In the genomic region with DNA sequence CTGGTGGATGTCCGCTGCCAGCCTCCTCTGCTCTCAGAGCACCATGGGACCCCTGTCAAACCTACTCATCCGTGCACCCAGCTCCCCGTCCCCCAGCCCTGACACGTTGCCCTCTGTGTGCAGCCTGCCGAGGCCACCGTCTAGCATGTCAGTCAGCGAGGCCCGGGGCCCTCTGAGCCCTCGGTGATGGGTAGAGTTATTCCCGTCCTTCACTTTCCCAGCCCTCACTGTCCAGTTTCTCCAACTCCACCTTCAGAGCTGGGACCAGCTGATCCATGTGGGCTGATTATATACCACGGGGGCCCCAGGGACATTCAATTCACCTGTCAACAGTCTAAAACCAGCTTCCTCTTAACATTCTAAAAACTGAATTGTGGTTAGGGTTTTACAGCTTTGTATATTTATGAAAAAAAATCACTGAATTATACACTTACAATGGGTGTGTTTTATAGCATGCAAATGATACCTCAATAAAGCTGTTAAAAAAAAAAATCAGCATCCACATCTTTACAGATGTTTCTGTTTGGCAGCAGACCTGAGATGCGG, we compare ENCODE assay signal across 13 cellular contexts.
A peak's percentile ranks its signal among the peaks of the same experiment; 100 is the strongest.
DNase-seq lines count a peak whose midpoint lies in the region; ATAC-seq and TF ChIP-seq lines count a peak whose summit lies in the region.
"Had no signal": no experiment of that assay in that cellular context is flagged by ENCODE, and none has a peak within 500 bp of the region (broad histone marks: within the 10 kb centered on the region; RNA-seq: fewer than 3 reads in every experiment).

No MANE protein-coding gene starts in this region.

- CTCF ChIA-PET in activated CD4-positive, alpha-beta memory T cell treated with anti-CD3 and anti-CD28 coated beads for 36 hours (lab: Charles Lee): interaction anchor here (0.8 to 4.7 kb wide), 10 partner anchors 11 to 71 kb away, joined by 3 to 45 read pairs (median 5); no protein-coding TSS in a partner anchor

- peaks cover 55% of the 10 kb centered on the region for H3K36me3 Mint-ChIP-seq in T-helper 2 cell treated with Interferon-gamma antibody and Interleukin-4, amounts not matched to agents 5 μg/mL and 100 μg/mL, for 36 hours (ENCODE audit: low read depth)
- peaks cover 8% of the 10 kb centered on the region for H3K36me3 Mint-ChIP-seq in activated CD4-positive, alpha-beta memory T cell treated with anti-CD3 and anti-CD28 coated beads for 36 hours
- H3K36me3 Mint-ChIP-seq in natural killer cell treated with Interleukin-12 subunit alpha and Interleukin-12 subunit beta and Interleukin-15 and Interleukin-18, amount 100 ng/mL, for 72 hours: no peaks in the 10 kb centered on the region

- H3K9me3 Mint-ChIP-seq in T-helper 2 cell treated with Interferon-gamma antibody and Interleukin-4, amounts not matched to agents 5 μg/mL and 100 μg/mL, for 36 hours: no peaks in the 10 kb centered on the region
- no peaks in the 10 kb centered on the region for H3K9me3 Mint-ChIP-seq in activated CD4-positive, alpha-beta memory T cell treated with anti-CD3 and anti-CD28 coated beads for 36 hours
- H3K9me3 Mint-ChIP-seq in natural killer cell treated with Interleukin-12 subunit alpha and Interleukin-12 subunit beta and Interleukin-15 and Interleukin-18, amount 100 ng/mL, for 72 hours: no peaks in the 10 kb centered on the region

- DNase-seq in T-helper 2 cell treated with Interferon-gamma antibody and Interleukin-4, amounts not matched to agents 5 μg/mL and 100 μg/mL, for 36 hours (ENCODE audit: low spot score): no peak
- no peak for DNase-seq in T-helper 2 cell
- no peak for DNase-seq in activated CD4-positive, alpha-beta memory T cell treated with anti-CD3 and anti-CD28 coated beads for 36 hours
- peak; percentile 47 for DNase-seq in natural killer cell treated with Interleukin-12 subunit alpha and Interleukin-12 subunit beta and Interleukin-15 and Interleukin-18, amount 100 ng/mL, for 72 hours (ENCODE audit: low spot score)
- no peak for DNase-seq in erythroblast (lab: John Stamatoyannopoulos, UW)
- DNase-seq: 8988T, DND-41, mammary epithelial cell, NCI-H1694, uterus had no signal

- POLR2A ChIA-PET in activated CD4-positive, alpha-beta memory T cell treated with anti-CD3 and anti-CD28 coated beads for 36 hours (lab: Charles Lee): interaction anchor here (0.8 to 1.9 kb wide), 4 partner anchors 15 to 60 kb away, joined by 4 to 7 read pairs (median 4); no protein-coding TSS in a partner anchor

- ATAC-seq in HG02610 (IDR thresholded peaks at IDR 0.05; ENCODE audit: unreplicated experiment) (peak; percentile 31), GM21381 (IDR thresholded peaks at IDR 0.05; ENCODE audit: unreplicated experiment) (no peak), HG02678 (IDR thresholded peaks at IDR 0.05; ENCODE audit: unreplicated experiment) (no peak)
- ATAC-seq in natural killer cell treated with Interleukin-12 subunit alpha and Interleukin-12 subunit beta and Interleukin-15 and Interleukin-18, amount 100 ng/mL, for 72 hours: no peak

- peaks cover 65% of the 10 kb centered on the region for H3K4me1 Mint-ChIP-seq in T-helper 2 cell treated with Interferon-gamma antibody and Interleukin-4, amounts not matched to agents 5 μg/mL and 100 μg/mL, for 36 hours (ENCODE audit: low read depth)
- H3K4me1 Mint-ChIP-seq in activated CD4-positive, alpha-beta memory T cell treated with anti-CD3 and anti-CD28 coated beads for 36 hours (ENCODE audit: low read depth): peaks cover 79% of the 10 kb centered on the region
- peaks cover 73 to 75% of the 10 kb centered on the region in 2 donors for H3K4me1 Mint-ChIP-seq in natural killer cell treated with Interleukin-12 subunit alpha and Interleukin-12 subunit beta and Interleukin-15 and Interleukin-18, amount 100 ng/mL, for 72 hours (ENCODE audit: low read depth in 2 of 2)

- intact Hi-C loops in activated CD4-positive, alpha-beta memory T cell treated with anti-CD3 and anti-CD28 coated beads for 36 hours (cut with micrococcal nuclease): no loop called here

- TF ChIP-seq POLR2A in erythroblast (IDR thresholded peaks at IDR 0.05; ENCODE audit: low read length): no peak

- peak overlapping the region; percentile 72 for H3K4me3 Mint-ChIP-seq in T-helper 2 cell treated with Interferon-gamma antibody and Interleukin-4, amounts not matched to agents 5 μg/mL and 100 μg/mL, for 36 hours
- H3K4me3 Mint-ChIP-seq in activated CD4-positive, alpha-beta memory T cell treated with anti-CD3 and anti-CD28 coated beads for 36 hours: peak overlapping the region; percentile 42
- peak overlapping the region; percentile 85 for H3K4me3 Mint-ChIP-seq in natural killer cell treated with Interleukin-12 subunit alpha and Interleukin-12 subunit beta and Interleukin-15 and Interleukin-18, amount 100 ng/mL, for 72 hours

- no peaks in the 10 kb centered on the region for H3K27me3 Mint-ChIP-seq in T-helper 2 cell treated with Interferon-gamma antibody and Interleukin-4, amounts not matched to agents 5 μg/mL and 100 μg/mL, for 36 hours (ENCODE audit: low read depth)
- H3K27me3 Mint-ChIP-seq in activated CD4-positive, alpha-beta memory T cell treated with anti-CD3 and anti-CD28 coated beads for 36 hours: no peaks in the 10 kb centered on the region
- no peaks in the 10 kb centered on the region for H3K27me3 Mint-ChIP-seq in natural killer cell treated with Interleukin-12 subunit alpha and Interleukin-12 subunit beta and Interleukin-15 and Interleukin-18, amount 100 ng/mL, for 72 hours

- peak overlapping the region; percentile 74 for H3K27ac Mint-ChIP-seq in T-helper 2 cell treated with Interferon-gamma antibody and Interleukin-4, amounts not matched to agents 5 μg/mL and 100 μg/mL, for 36 hours
- H3K27ac Mint-ChIP-seq in activated CD4-positive, alpha-beta memory T cell treated with anti-CD3 and anti-CD28 coated beads for 36 hours: peak overlapping the region; percentile 53
- H3K27ac Mint-ChIP-seq in natural killer cell treated with Interleukin-12 subunit alpha and Interleukin-12 subunit beta and Interleukin-15 and Interleukin-18, amount 100 ng/mL, for 72 hours: peak overlapping the region; percentile 84 to 87
